16 cellular contexts compared by ENCODE assay signal in genomic region chr3:130609580-130609979, GRCh38.
DNase-seq lines count a peak whose midpoint lies in the region; ATAC-seq and TF ChIP-seq lines count a peak whose summit lies in the region.
"Had no signal": no experiment of that assay in that cellular context is flagged by ENCODE, and none has a peak within 500 bp of the region (broad histone marks: within the 10 kb centered on the region; RNA-seq: fewer than 3 reads in every experiment).

No MANE protein-coding gene starts in this region.

- DNase-seq in fibroblast of pulmonary artery (ENCODE audit: low read depth) (peak; percentile 28), heart right ventricle (no peak), lower lobe of right lung (no peak), uterus (peak in 1 of 2 donors; percentile 17), OCI-M2 (lab: John Stamatoyannopoulos, UW; ENCODE audit: unreplicated experiment) (no peak), SW 1271 (lab: John Stamatoyannopoulos, UW) (no peak)
- DNase-seq: CD8-positive, alpha-beta memory T cell; KBM-7; NCI-H1105 treated with DMSO at 0.1 percent for 48 hours; NCI-H1694 treated with DMSO at 0.1 percent for 48 hours; NCI-H510A; NCI-H748 treated with DMSO at 0.1 percent for 48 hours; NK-92 treated with Interleukin-12 subunit alpha and Interleukin-12 subunit beta, amount 100 ng/mL, for 24 hours; SHP77 treated with DMSO at 0.1 percent for 48 hours had no signal

- WGBS in heart right ventricle, 2 donors = 34% methylated on average over 1 of the region's 1 CpG

- ATAC-seq in heart right ventricle = peak in 7 of 8 donors; percentile 28 to 53 (median 39)
- ATAC-seq in lower lobe of right lung = peak; percentile 12 to 38
- ATAC-seq in GM19397 (IDR thresholded peaks at IDR 0.05; ENCODE audit: unreplicated experiment) = no peak

- intact Hi-C loops in heart right ventricle (cut with DNase I) (loop anchor here in 1 of 10 donors (10.0 kb wide), 1 partner anchor 125 kb away; no protein-coding TSS in a partner anchor), lower lobe of right lung (cut with DNase I) (no loop called here), uterus (cut with DNase I; ENCODE audit: low total_unique reads) (no loop called here)

- no peak for TF ChIP-seq POLR2A in uterus (IDR thresholded peaks at IDR 0.05)

- H3K27me3 ChIP-seq in heart right ventricle = no peaks in the 10 kb centered on the region
- no peaks in the 10 kb centered on the region for H3K27me3 ChIP-seq in lower lobe of right lung (ENCODE audit: low read depth)
- no peaks in the 10 kb centered on the region for H3K27me3 ChIP-seq in uterus
- H3K27me3 ChIP-seq: BLaER1 treated with 17β-estradiol and CSF1 and Interleukin-3, amounts not matched to agents 10 nM and 100 nM had no signal

- H3K36me3 ChIP-seq in heart right ventricle (no peaks in the 10 kb centered on the region), lower lobe of right lung (no peaks in the 10 kb centered on the region), uterus (no peaks in the 10 kb centered on the region)
- H3K36me3 ChIP-seq: BLaER1 treated with 17β-estradiol and CSF1 and Interleukin-3, amounts not matched to agents 10 nM and 100 nM had no signal

- no peak overlapping the region for H3K4me3 ChIP-seq in fibroblast of pulmonary artery (replicated peaks; ENCODE audit: low read depth, low read length)
- H3K4me3 ChIP-seq in heart right ventricle = no peak overlapping the region
- H3K4me3 ChIP-seq in lower lobe of right lung = no peak overlapping the region
- H3K4me3 ChIP-seq in uterus = no peak overlapping the region
- H3K4me3 ChIP-seq: BLaER1 treated with 17β-estradiol and CSF1 and Interleukin-3, amounts not matched to agents 10 nM and 100 nM had no signal

- H3K9me3 ChIP-seq in heart right ventricle (peaks cover 0 to 52% (median 19%) of the 10 kb centered on the region in 11 donors), lower lobe of right lung (peaks cover 15% of the 10 kb centered on the region), uterus (peaks cover 0 to 8% of the 10 kb centered on the region in 2 donors)

- H3K27ac ChIP-seq in heart right ventricle (no peak overlapping the region), lower lobe of right lung (no peak overlapping the region), uterus (peak overlapping the region; percentile 44 to 62)
- H3K27ac ChIP-seq: BLaER1 treated with 17β-estradiol and CSF1 and Interleukin-3, amounts not matched to agents 10 nM and 100 nM had no signal

- TF ChIP-seq CTCF in fibroblast of pulmonary artery (IDR thresholded peaks at IDR 0.05; ENCODE audit: low read length, missing control alignments) (no peak), heart right ventricle (IDR thresholded peaks at IDR 0.05) (no peak), lower lobe of right lung (IDR thresholded peaks at IDR 0.05) (no peak), uterus (IDR thresholded peaks at IDR 0.05) (no peak)

- H3K4me1 ChIP-seq in heart right ventricle (no peaks in the 10 kb centered on the region), lower lobe of right lung (no peaks in the 10 kb centered on the region), uterus (peaks cover 0 to 8% of the 10 kb centered on the region in 2 donors)
- H3K4me1 ChIP-seq: BLaER1 treated with 17β-estradiol and CSF1 and Interleukin-3, amounts not matched to agents 10 nM and 100 nM had no signal

Comparison
In these comparisons a context has a peak if more than half of its experiments do, and no peak if none do; other contexts are left out.
1. H3K27ac ChIP-seq: peak in uterus (2 of 2); none in heart right ventricle (0 of 10) and lower lobe of right lung (single experiment).